16 cellular contexts compared by ENCODE assay signal in the genomic region with DNA sequence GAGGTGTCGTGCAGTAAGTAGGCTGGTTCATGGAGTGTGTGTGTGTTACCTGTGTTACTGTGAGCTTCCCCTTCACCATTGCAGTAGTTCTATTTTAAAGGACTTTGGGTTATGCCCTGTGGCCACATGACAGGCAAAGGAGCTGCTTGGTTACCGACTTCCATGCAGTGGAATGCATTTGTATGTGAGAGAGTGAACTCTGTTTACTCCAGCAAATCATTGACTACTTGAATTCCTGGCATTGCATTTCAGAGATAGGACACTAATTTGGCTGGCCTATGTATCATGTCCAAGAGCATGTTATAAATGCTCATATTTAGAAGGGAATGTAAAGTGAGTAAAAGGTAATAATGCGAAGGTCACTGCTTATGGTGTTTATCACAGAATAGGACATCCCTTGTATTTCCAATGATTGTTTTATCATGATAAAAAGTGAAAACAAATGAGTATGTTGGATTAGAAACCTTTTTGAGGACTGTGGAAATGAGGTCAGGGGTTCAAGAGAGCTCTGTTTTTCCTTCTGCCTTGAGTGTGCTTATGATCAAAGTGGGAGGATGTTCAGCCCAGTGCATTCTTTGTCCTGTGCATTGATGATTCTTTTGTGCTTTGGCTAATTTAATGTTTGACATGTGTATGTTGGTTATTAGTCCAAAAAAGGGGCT.
DNase-seq lines count a peak whose midpoint lies in the region; ATAC-seq and TF ChIP-seq lines count a peak whose summit lies in the region.
"Had no signal": no experiment of that assay in that cellular context is flagged by ENCODE, and none has a peak within 500 bp of the region (broad histone marks: within the 10 kb centered on the region; RNA-seq: fewer than 3 reads in every experiment).

No MANE protein-coding gene starts in this region.

- WGBS in body of pancreas, 2 donors: 47 to 56% methylated on average over 3 of the region's 3 CpGs

- no peaks in the 10 kb centered on the region for H3K9me3 ChIP-seq in body of pancreas
- H3K9me3 ChIP-seq: gastroesophageal sphincter had no signal

- TF ChIP-seq CTCF in body of pancreas (IDR thresholded peaks at IDR 0.05) (no peak), nephron (IDR thresholded peaks at IDR 0.05; ENCODE audit: unreplicated experiment in 3 of 3) (no peak)

- H3K27me3 Mint-ChIP-seq in nephron (ENCODE audit: low read depth): no peaks in the 10 kb centered on the region
- H3K27me3 Mint-ChIP-seq: activated naive CD8-positive, alpha-beta T cell treated with anti-CD3 and anti-CD28 coated beads, Interleukin-2, amount 50 U/mL, for 24 hours; B cell had no signal

- no peaks in the 10 kb centered on the region for H3K9me3 Mint-ChIP-seq in nephron
- H3K9me3 Mint-ChIP-seq: activated naive CD8-positive, alpha-beta T cell treated with anti-CD3 and anti-CD28 coated beads, Interleukin-2, amount 50 U/mL, for 24 hours had no signal

- H3K4me3 ChIP-seq in body of pancreas: no peak overlapping the region
- H3K4me3 ChIP-seq: gastroesophageal sphincter had no signal

- H3K27ac ChIP-seq in body of pancreas: peak overlapping the region; percentile 43 to 55 (median 48)
- H3K27ac ChIP-seq: gastroesophageal sphincter had no signal

- peaks cover 31% of the 10 kb centered on the region for H3K4me1 Mint-ChIP-seq in nephron
- H3K4me1 Mint-ChIP-seq: B cell had no signal

- DNase-seq in EH (ENCODE audit: low read depth) (peak; percentile 75), body of pancreas (peak in 3 of 4 donors; percentile 20 to 42 (median 25)), iPS-NIHi7 (ENCODE audit: extremely low spot score) (peak; percentile 16), midbrain (lab: John Stamatoyannopoulos, UW) (no peak), pons (ENCODE audit: low spot score) (no peak), NCI-H146 treated with DMSO at 0.1 percent for 48 hours (lab: John Stamatoyannopoulos, UW; ENCODE audit: unreplicated experiment) (no peak)
- DNase-seq: activated CD4-positive, CD25-positive, alpha-beta regulatory T cell; activated naive CD8-positive, alpha-beta T cell treated with anti-CD3 and anti-CD28 coated beads, Interleukin-2, amount 50 U/mL, for 24 hours; DND-41; GOT3; NCI-H2171 treated with DMSO at 0.1 percent for 48 hours; stimulated activated naive CD4-positive, alpha-beta T cell treated with Interleukin-2 at 50 U/mL for 16 hours had no signal

- H3K4me1 ChIP-seq in body of pancreas: peaks cover 38% of the 10 kb centered on the region

- H3K36me3 ChIP-seq in body of pancreas (replicated peaks in 1 of 2; ENCODE audit: insufficient read depth in 1 of 2, low read depth in 2 of 2): no peaks in the 10 kb centered on the region

- peak overlapping the region; percentile 70 to 98 (median 92) for H3K27ac Mint-ChIP-seq in nephron
- H3K27ac Mint-ChIP-seq: activated naive CD8-positive, alpha-beta T cell treated with anti-CD3 and anti-CD28 coated beads, Interleukin-2, amount 50 U/mL, for 24 hours; B cell had no signal

- peak overlapping the region in 2 of 3 experiments; percentile 50 to 72 for H3K4me3 Mint-ChIP-seq in nephron
- H3K4me3 Mint-ChIP-seq: activated naive CD8-positive, alpha-beta T cell treated with anti-CD3 and anti-CD28 coated beads, Interleukin-2, amount 50 U/mL, for 24 hours; B cell had no signal

- H3K36me3 Mint-ChIP-seq in nephron (ENCODE audit: low read depth): peaks cover 9% of the 10 kb centered on the region

- no peaks in the 10 kb centered on the region for H3K27me3 ChIP-seq in body of pancreas
- H3K27me3 ChIP-seq: gastroesophageal sphincter had no signal

- TF ChIP-seq POLR2A in body of pancreas (IDR thresholded peaks at IDR 0.05): no peak

- intact Hi-C loops in body of pancreas (cut with DNase I): no loop called here

- peak; percentile 82 for ATAC-seq in body of pancreas
- no peak for ATAC-seq in HG02798 (IDR thresholded peaks at IDR 0.05; ENCODE audit: poor library complexity, unreplicated experiment)
- ATAC-seq: activated naive CD8-positive, alpha-beta T cell treated with anti-CD3 and anti-CD28 coated beads, Interleukin-2, amount 50 U/mL, for 24 hours; gastroesophageal sphincter had no signal

Comparison
In these comparisons a context has a peak if more than half of its experiments do, and no peak if none do; other contexts are left out.
1. DNase-seq: peak in EH (single experiment), body of pancreas (3 of 4) and iPS-NIHi7 (single experiment); none in midbrain (single experiment), pons (single experiment) and NCI-H146 treated with DMSO at 0.1 percent for 48 hours (single experiment).